21 cellular contexts compared by ENCODE assay signal in the genomic region with DNA sequence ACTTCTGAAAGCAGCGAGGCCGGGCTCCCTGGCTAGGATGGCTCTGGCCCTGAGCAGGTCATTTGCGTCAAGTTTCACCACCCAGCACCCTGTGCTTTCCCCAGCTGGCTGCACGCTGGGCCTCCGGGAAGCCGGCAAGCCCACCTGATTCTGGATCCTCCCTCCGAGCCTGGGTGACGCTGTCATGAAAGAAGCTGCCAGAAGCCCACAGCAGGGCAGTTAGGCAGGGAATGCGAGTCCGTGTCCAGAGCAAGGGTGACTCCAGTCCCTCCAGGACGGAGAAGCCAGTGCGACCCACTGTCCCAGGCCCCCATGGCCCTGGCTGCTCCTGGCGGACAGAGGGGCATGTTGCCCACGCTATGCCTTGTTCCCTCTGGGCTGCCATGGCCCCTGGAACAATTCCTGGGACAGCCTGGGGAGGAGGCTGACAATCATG. TPM values are rescaled to one million over a fixed set of nuclear protein-coding genes. Genes with fewer than 3 reads are reported as not detected.
"Had no signal": no experiment of that assay in that cellular context is flagged by ENCODE, and none has a peak within 500 bp of the region (broad histone marks: within the 10 kb centered on the region; RNA-seq: fewer than 3 reads in every experiment).

No MANE protein-coding gene starts in this region.

- H3K36me3 ChIP-seq: breast epithelium, esophagus muscularis mucosa, tibial artery, WERI-Rb-1 had no signal

- H3K4me3 Mint-ChIP-seq: activated CD4-positive, alpha-beta T cell treated with anti-CD3 and anti-CD28 coated beads for 36 hours; stimulated activated naive CD8-positive, alpha-beta T cell treated with anti-CD3 and anti-CD28 coated beads, Interleukin-15, Interleukin-2, amounts not matched to agents 100 ng/mL and 50 ng/mL, for 24 hours had no signal

- H3K4me3 ChIP-seq: breast epithelium, coronary artery, esophagus muscularis mucosa, mucosa of descending colon, tibial artery had no signal

- H3K27ac Mint-ChIP-seq: activated CD4-positive, alpha-beta T cell treated with anti-CD3 and anti-CD28 coated beads for 36 hours; activated naive CD4-positive, alpha-beta T cell treated with anti-CD3 and anti-CD28 coated beads, Interleukin-2, amount 50 U/mL, for 72 hours; progenitor cell of endocrine pancreas; stimulated activated naive CD8-positive, alpha-beta T cell treated with anti-CD3 and anti-CD28 coated beads, Interleukin-15, Interleukin-2, amounts not matched to agents 100 ng/mL and 50 ng/mL, for 24 hours had no signal

- H3K4me1 ChIP-seq: breast epithelium had no signal

- H3K27ac ChIP-seq: breast epithelium, coronary artery, esophagus muscularis mucosa, tibial artery, WERI-Rb-1 had no signal

- DNase-seq: activated CD4-positive, alpha-beta T cell treated with anti-CD3 and anti-CD28 coated beads for 36 hours; activated CD4-positive, alpha-beta T cell treated with anti-CD3 and anti-CD28 coated beads, Interleukin-2, amount 50 U/mL, for 4 hours; activated CD8-positive, alpha-beta memory T cell treated with anti-CD3 and anti-CD28 coated beads for 24 hours; activated gamma-delta T cell treated with Interleukin-2 at 50 U/mL for 16 hours; hippocampal formation; left cardiac atrium; mesenchymal stem cell; occipital lobe; stimulated activated CD4-positive, alpha-beta T cell treated with anti-CD3 and anti-CD28 coated beads, Interleukin-1b, Interleukin-23, amount 100 ng/mL, for 48 hours; substantia nigra; T-helper 1 cell; WERI-Rb-1 had no signal

- H3K27me3 Mint-ChIP-seq: activated CD4-positive, alpha-beta T cell treated with anti-CD3 and anti-CD28 coated beads for 36 hours; stimulated activated naive CD8-positive, alpha-beta T cell treated with anti-CD3 and anti-CD28 coated beads, Interleukin-15, Interleukin-2, amounts not matched to agents 100 ng/mL and 50 ng/mL, for 24 hours had no signal

- ATAC-seq: activated CD4-positive, alpha-beta T cell treated with anti-CD3 and anti-CD28 coated beads for 36 hours; activated naive CD4-positive, alpha-beta T cell treated with anti-CD3 and anti-CD28 coated beads, Interleukin-2, amount 50 U/mL, for 72 hours; left cardiac atrium; mucosa of descending colon had no signal

RNA-seq across cellular contexts. Expression of gene PCBP3, which starts 44.4 kb away (rescaled TPM):
- total RNA-seq: skeletal muscle tissue had no signal
